In the genomic region with DNA sequence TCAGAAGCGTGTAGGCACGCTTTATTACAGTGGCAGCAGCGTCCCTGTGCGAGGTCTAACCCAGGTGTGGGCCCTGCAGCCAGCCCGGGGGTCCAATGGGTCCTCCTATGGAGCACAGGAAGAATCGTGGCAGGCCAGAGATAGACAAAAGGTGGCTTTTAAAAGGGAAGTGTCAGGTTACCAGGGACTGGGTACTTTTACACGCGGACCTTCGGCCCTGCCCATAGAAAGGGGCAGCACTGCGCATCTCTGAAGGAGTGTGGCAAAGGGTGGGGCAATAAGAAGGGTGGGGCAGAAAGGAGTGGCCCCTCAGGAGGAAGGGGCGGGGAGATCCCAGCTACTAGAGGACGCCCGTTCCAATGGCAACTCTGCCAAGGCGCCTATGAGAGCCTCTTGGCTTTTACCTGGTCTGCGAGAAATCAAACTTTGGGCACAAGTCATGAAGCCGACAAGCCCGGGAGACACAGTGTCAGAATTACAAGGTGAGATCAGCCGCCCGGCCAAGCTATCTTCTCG, we compare ENCODE assay signal across 8 cellular contexts.
DNase-seq lines count a peak whose midpoint lies in the region; ATAC-seq and TF ChIP-seq lines count a peak whose summit lies in the region.

No MANE protein-coding gene starts in this region.

- H3K36me3 ChIP-seq in neural progenitor cell = no peaks in the 10 kb centered on the region
- peaks cover 0 to 6% (median 0%) of the 10 kb centered on the region in 3 donors for H3K36me3 ChIP-seq in tibial artery

- peak overlapping the region; percentile 75 for H3K4me2 ChIP-seq in neural progenitor cell

- peaks cover 9% of the 10 kb centered on the region for H3F3A ChIP-seq in neural progenitor cell (ENCODE audit: low read depth)

- peaks cover 14% of the 10 kb centered on the region for H3K36me3 Mint-ChIP-seq in activated T-cell treated with anti-CD3 and anti-CD28 coated beads, Interleukin-2, amount 50 U/mL, for 4 hours (ENCODE audit: insufficient read depth)
- peaks cover 10% of the 10 kb centered on the region for H3K36me3 Mint-ChIP-seq in neural progenitor cell

- peak; percentile 62 for ATAC-seq in GM21515 (IDR thresholded peaks at IDR 0.05; ENCODE audit: unreplicated experiment)
- ATAC-seq in activated T-cell treated with anti-CD3 and anti-CD28 coated beads, Interleukin-2, amount 50 U/mL, for 4 hours = peak; percentile 80 to 84

- peaks cover 12% of the 10 kb centered on the region for H4K20me1 ChIP-seq in neural progenitor cell (ENCODE audit: low read depth)

- H3K79me2 ChIP-seq in neural progenitor cell (ENCODE audit: low read depth) = peaks cover 64% of the 10 kb centered on the region

- H3K27ac Mint-ChIP-seq in neural progenitor cell = peak overlapping the region; percentile 90

- H3K4me3 Mint-ChIP-seq in activated T-cell treated with anti-CD3 and anti-CD28 coated beads, Interleukin-2, amount 50 U/mL, for 4 hours = peak overlapping the region; percentile 94
- H3K4me3 Mint-ChIP-seq in neural progenitor cell = peak overlapping the region; percentile 98

- H3K4me3 ChIP-seq in fibroblast of pulmonary artery (replicated peaks; ENCODE audit: low read depth, low read length) (peak overlapping the region; percentile 98), neural progenitor cell (peak overlapping the region; percentile 83), tibial artery (peak overlapping the region; percentile 64 to 88)

- no peaks in the 10 kb centered on the region for H3K4me1 ChIP-seq in neural progenitor cell
- H3K4me1 ChIP-seq in tibial artery = peaks cover 0 to 29% (median 20%) of the 10 kb centered on the region in 4 donors

- H3K9ac ChIP-seq in neural progenitor cell = no peak overlapping the region

- DNase-seq in DMS153 treated with DMSO at 0.1 percent for 48 hours (lab: John Stamatoyannopoulos, UW; ENCODE audit: unreplicated experiment) (peak; percentile 95), HUDEP-2 (lab: John Stamatoyannopoulos, UW; ENCODE audit: unreplicated experiment in 76 of 76) (peak in 75 of 76 experiments; percentile 14 to 90 (median 70)), NOMO-1 treated with dmso at 0.1 percent for 144 hours (lab: John Stamatoyannopoulos, UW; ENCODE audit: unreplicated experiment) (peak; percentile 93), fibroblast of pulmonary artery (ENCODE audit: low read depth) (peak; percentile 67), neural progenitor cell (ENCODE audit: low spot score) (peak; percentile 90), tibial artery (peak; percentile 72 to 86)
- peak; percentile 57 for DNase-seq in activated T-cell treated with anti-CD3 and anti-CD28 coated beads, Interleukin-2, amount 50 U/mL, for 4 hours

- no peaks in the 10 kb centered on the region for H3K9me3 Mint-ChIP-seq in activated T-cell treated with anti-CD3 and anti-CD28 coated beads, Interleukin-2, amount 50 U/mL, for 4 hours
- H3K9me3 Mint-ChIP-seq in neural progenitor cell = peaks cover 6% of the 10 kb centered on the region

- peak overlapping the region; percentile 99 for H2AFZ ChIP-seq in neural progenitor cell (replicated peaks)

- intact Hi-C loops in tibial artery (cut with DNase I; ENCODE audit: low total_unique reads) = no loop called here

- peaks cover 28% of the 10 kb centered on the region for H3K4me1 Mint-ChIP-seq in activated T-cell treated with anti-CD3 and anti-CD28 coated beads, Interleukin-2, amount 50 U/mL, for 4 hours (ENCODE audit: low read depth)
- peaks cover 8% of the 10 kb centered on the region for H3K4me1 Mint-ChIP-seq in neural progenitor cell

- H3K27me3 Mint-ChIP-seq in activated T-cell treated with anti-CD3 and anti-CD28 coated beads, Interleukin-2, amount 50 U/mL, for 4 hours (ENCODE audit: low read depth) = no peaks in the 10 kb centered on the region
- no peaks in the 10 kb centered on the region for H3K27me3 Mint-ChIP-seq in neural progenitor cell (ENCODE audit: insufficient read depth, low read depth)

- H3K27ac ChIP-seq in neural progenitor cell (no peak overlapping the region), tibial artery (peak overlapping the region; percentile 86 to 90)

- TF ChIP-seq CTCF in fibroblast of pulmonary artery (IDR thresholded peaks at IDR 0.05; ENCODE audit: low read length, missing control alignments) (no peak), neural progenitor cell (IDR thresholded peaks at IDR 0.05) (no peak), tibial artery (IDR thresholded peaks at IDR 0.05) (no peak)

- H3K9me3 ChIP-seq in neural progenitor cell (ENCODE audit: low read depth) (no peaks in the 10 kb centered on the region), tibial artery (no peaks in the 10 kb centered on the region)

- no peaks in the 10 kb centered on the region for H3K27me3 ChIP-seq in neural progenitor cell
- no peaks in the 10 kb centered on the region for H3K27me3 ChIP-seq in tibial artery
